Comparison of ENCODE assay signal across 1 cellular context in the genomic region with DNA sequence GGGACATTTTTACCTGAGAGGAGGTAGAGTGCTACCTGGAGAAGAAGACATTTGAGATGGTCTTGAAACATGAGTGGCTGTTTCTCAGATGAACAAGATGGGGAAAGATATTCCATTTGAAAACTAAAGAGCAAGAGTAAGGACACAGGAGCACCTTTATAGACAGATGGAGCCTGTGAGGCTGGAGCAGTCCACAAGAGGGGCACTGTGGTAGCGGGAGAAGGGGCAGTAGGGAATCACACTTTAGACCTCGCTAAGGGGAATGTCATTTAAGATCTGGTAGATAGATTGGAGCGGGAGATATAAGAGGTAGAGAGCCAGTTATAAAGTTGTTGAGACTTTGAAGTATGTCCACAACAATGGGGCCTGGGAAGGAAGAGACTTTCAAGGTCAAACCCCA.
TF ChIP-seq lines count a peak whose summit lies in the region.

No MANE protein-coding gene starts in this region.

TF ChIP-seq in IMR-90, 13 proteins besides CTCF, POLR2A, EP300 and RAD21:
- TF ChIP-seq MXI1 (IDR thresholded peaks at IDR 0.05; ENCODE audit: borderline replicate concordance, low read depth, low read length) (no peak), FOS (IDR thresholded peaks at IDR 0.05; ENCODE audit: low read depth, low read length) (no peak)
